21 cellular contexts compared by ENCODE assay signal in the genomic region with DNA sequence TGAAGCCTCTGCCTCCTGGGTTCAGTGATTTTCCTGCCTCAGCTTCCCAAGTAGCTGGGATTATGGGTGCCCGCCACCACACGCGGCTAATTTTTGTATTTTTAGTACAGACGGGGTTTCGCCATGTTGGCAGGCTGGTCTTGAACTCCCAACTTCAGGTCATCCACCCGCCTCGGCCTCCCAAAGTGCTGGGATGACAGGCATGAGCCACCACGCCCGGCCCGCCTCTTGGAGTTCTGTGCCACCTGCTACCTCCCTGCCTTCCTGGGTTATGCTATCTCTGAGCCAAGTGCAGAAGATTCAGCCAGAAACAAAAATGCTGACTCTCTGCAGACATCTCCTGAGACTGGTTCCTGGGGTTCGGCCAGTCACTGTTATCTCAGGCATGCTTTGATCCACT. TPM values are rescaled to one million over a fixed set of nuclear protein-coding genes. Genes with fewer than 3 reads are reported as not detected.
DNase-seq lines count a peak whose midpoint lies in the region; ATAC-seq and TF ChIP-seq lines count a peak whose summit lies in the region.
"Had no signal": no experiment of that assay in that cellular context is flagged by ENCODE, and none has a peak within 500 bp of the region (broad histone marks: within the 10 kb centered on the region; RNA-seq: fewer than 3 reads in every experiment).

No MANE protein-coding gene starts in this region.

- H3K4me1 Mint-ChIP-seq in activated naive CD4-positive, alpha-beta T cell treated with anti-CD3 and anti-CD28 coated beads, Interleukin-2, amount 10 ng/mL, durations not matched to agents 7 days and 5 days: peaks cover 9% of the 10 kb centered on the region

- H3K36me3 ChIP-seq in esophagus squamous epithelium (no peaks in the 10 kb centered on the region), rectal smooth muscle tissue (ENCODE audit: control insufficient read depth, insufficient read depth, low read length) (no peaks in the 10 kb centered on the region), vagina (no peaks in the 10 kb centered on the region)

- WGBS in right cardiac atrium: 89% methylated on average over 11 of the region's 11 CpGs
- 86 to 91% methylated on average over 8 to 11 of the region's 11 CpGs for WGBS in esophagus squamous epithelium, 2 donors

- TF ChIP-seq POLR2A in esophagus squamous epithelium (IDR thresholded peaks at IDR 0.05) (no peak), vagina (IDR thresholded peaks at IDR 0.05) (no peak)

- no peaks in the 10 kb centered on the region for H3K9me3 Mint-ChIP-seq in activated naive CD4-positive, alpha-beta T cell treated with anti-CD3 and anti-CD28 coated beads, Interleukin-2, amount 10 ng/mL, durations not matched to agents 7 days and 5 days
- H3K9me3 Mint-ChIP-seq: CD8-positive, alpha-beta memory T cell; GM23338 had no signal

- intact Hi-C loops in right cardiac atrium (cut with DNase I) (no loop called here), Right ventricle myocardium superior (cut with DNase I) (loop anchor here (5.0 kb wide), 1 partner anchor 71 kb away; the partner anchor contains the start of gene POP5), esophagus squamous epithelium (cut with DNase I) (no loop called here), vagina (cut with DNase I) (no loop called here)

- H3K27me3 Mint-ChIP-seq in activated naive CD4-positive, alpha-beta T cell treated with anti-CD3 and anti-CD28 coated beads, Interleukin-2, amount 10 ng/mL, durations not matched to agents 7 days and 5 days: peaks cover 59% of the 10 kb centered on the region

- no peak for DNase-seq in right cardiac atrium
- no peak for DNase-seq in Right ventricle myocardium superior
- DNase-seq in esophagus squamous epithelium (lab: John Stamatoyannopoulos, UW): no peak
- no peak for DNase-seq in vagina (ENCODE audit: extremely low spot score in 2 of 2)
- DNase-seq in activated naive CD4-positive, alpha-beta T cell treated with anti-CD3 and anti-CD28 coated beads, Interleukin-2, amount 10 ng/mL, durations not matched to agents 7 days and 5 days: no peak
- DNase-seq in ureter (ENCODE audit: low spot score): no peak
- DNase-seq: CD8-positive, alpha-beta memory T cell; DMS79; Karpas-422; NCI-H1417 treated with DMSO at 0.1 percent for 48 hours; NCI-H1930; NCI-H345; NCI-H526 had no signal

- TF ChIP-seq CTCF in esophagus squamous epithelium (IDR thresholded peaks at IDR 0.05): no peak
- no peak for TF ChIP-seq CTCF in vagina (IDR thresholded peaks at IDR 0.05)

- no peak for ATAC-seq in right cardiac atrium
- ATAC-seq in Right ventricle myocardium superior (ENCODE audit: poor library complexity): no peak
- ATAC-seq in activated CD4-positive, CD25-positive, alpha-beta regulatory T cell treated with anti-CD3 and anti-CD28 coated beads, Interleukin-2, amount 50 U/mL, for 24 hours: no peak
- ATAC-seq: A549, GM23338, HCT116 had no signal

- H3K36me3 Mint-ChIP-seq in activated naive CD4-positive, alpha-beta T cell treated with anti-CD3 and anti-CD28 coated beads, Interleukin-2, amount 10 ng/mL, durations not matched to agents 7 days and 5 days: no peaks in the 10 kb centered on the region
- H3K36me3 Mint-ChIP-seq: CD8-positive, alpha-beta memory T cell had no signal

- H3K4me1 ChIP-seq in right cardiac atrium (ENCODE audit: control insufficient read depth, insufficient read depth, low read length) (peaks cover 12% of the 10 kb centered on the region), esophagus squamous epithelium (peaks cover 6 to 33% (median 9%) of the 10 kb centered on the region in 3 donors), rectal smooth muscle tissue (ENCODE audit: control insufficient read depth, insufficient read depth, low read length) (peaks cover 11% of the 10 kb centered on the region), vagina (peaks cover 18% of the 10 kb centered on the region)

- H3K9me3 ChIP-seq in right cardiac atrium (ENCODE audit: control insufficient read depth, low read length) (no peaks in the 10 kb centered on the region), esophagus squamous epithelium (no peaks in the 10 kb centered on the region), vagina (no peaks in the 10 kb centered on the region)
- H3K9me3 ChIP-seq: A549 had no signal

- no peaks in the 10 kb centered on the region for H3K27me3 ChIP-seq in right cardiac atrium (ENCODE audit: control insufficient read depth, insufficient read depth)
- H3K27me3 ChIP-seq in esophagus squamous epithelium: peaks cover 0 to 33% (median 2%) of the 10 kb centered on the region in 4 donors
- H3K27me3 ChIP-seq in rectal smooth muscle tissue (ENCODE audit: control insufficient read depth, insufficient read depth, low read length): peaks cover 2% of the 10 kb centered on the region
- H3K27me3 ChIP-seq in vagina: no peaks in the 10 kb centered on the region

- H3K4me3 Mint-ChIP-seq in activated naive CD4-positive, alpha-beta T cell treated with anti-CD3 and anti-CD28 coated beads, Interleukin-2, amount 10 ng/mL, durations not matched to agents 7 days and 5 days: no peak overlapping the region
- H3K4me3 Mint-ChIP-seq: CD8-positive, alpha-beta memory T cell; GM23338; IgD-negative memory B cell had no signal

- H3K27ac ChIP-seq in right cardiac atrium (ENCODE audit: low read length): peak overlapping the region; percentile 82
- H3K27ac ChIP-seq in esophagus squamous epithelium: peak overlapping the region; percentile 51 to 85 (median 71)
- H3K27ac ChIP-seq in rectal smooth muscle tissue (ENCODE audit: low read depth, low read length): peak overlapping the region; percentile 75
- peak overlapping the region; percentile 53 for H3K27ac ChIP-seq in vagina
- H3K27ac ChIP-seq: A549 had no signal

- no peak overlapping the region for H3K27ac Mint-ChIP-seq in activated naive CD4-positive, alpha-beta T cell treated with anti-CD3 and anti-CD28 coated beads, Interleukin-2, amount 10 ng/mL, durations not matched to agents 7 days and 5 days

- CTCF ChIA-PET in activated naive CD4-positive, alpha-beta T cell treated with anti-CD3 and anti-CD28 coated beads, Interleukin-2, amount 10 ng/mL, durations not matched to agents 7 days and 5 days (lab: Charles Lee): interaction anchor here (0.6 to 0.7 kb wide), 2 partner anchors 55 to 182 kb away, joined by 3 read pairs; no protein-coding TSS in a partner anchor

- H3K4me3 ChIP-seq in right cardiac atrium (ENCODE audit: low read length): no peak overlapping the region
- no peak overlapping the region for H3K4me3 ChIP-seq in esophagus squamous epithelium
- H3K4me3 ChIP-seq in rectal smooth muscle tissue (ENCODE audit: low read length): no peak overlapping the region
- no peak overlapping the region for H3K4me3 ChIP-seq in vagina
- H3K4me3 ChIP-seq: A549, GM23338 had no signal

- no peak overlapping the region for H3K9ac ChIP-seq in rectal smooth muscle tissue (ENCODE audit: low read length)

RNA-seq across cellular contexts. Expression of gene CABP1, which starts 13.2 kb away (rescaled TPM):
- total RNA-seq in right cardiac atrium (1 to 10 TPM in 3 of 4 donors, under 1 TPM in 1; 0.89 to 4.0 (median 2.0) TPM), Right ventricle myocardium superior (6.5 TPM), esophagus squamous epithelium (1 to 10 TPM in 2 of 4 donors, under 1 TPM in 2; 0.19 to 2.4 (median 1.3) TPM), vagina (0.49 TPM), ureter (5.9 TPM)
- polyA plus RNA-seq in right cardiac atrium: 3.0 TPM
- total RNA-seq: MCF 10A had no signal
- polyA plus RNA-seq: BJ; CD8-positive, alpha-beta memory T cell; IgD-negative memory B cell had no signal

RNA-seq across cellular contexts. Expression of gene MLEC, which starts 33.3 kb away (rescaled TPM):
- total RNA-seq in right cardiac atrium: 100 to 1,000 TPM; 157 to 257 (median 193) TPM
- 93.6 TPM for polyA plus RNA-seq in right cardiac atrium
- total RNA-seq in Right ventricle myocardium superior: 125 TPM
- total RNA-seq in esophagus squamous epithelium: 10 to 100 TPM; 20.7 to 48.9 (median 34.3) TPM
- total RNA-seq in vagina: 33.1 TPM
- 150 TPM for total RNA-seq in ureter

RNA-seq across cellular contexts. Expression of gene UNC119B, which starts 56.6 kb away (rescaled TPM):
- total RNA-seq in right cardiac atrium (10 to 100 TPM; 15.7 to 17.8 (median 16.7) TPM), Right ventricle myocardium superior (13.4 TPM), esophagus squamous epithelium (10 to 100 TPM in 3 of 4 donors, 1 to 10 TPM in 1; 6.4 to 23.3 (median 12.4) TPM), vagina (16.0 TPM), ureter (28.4 TPM)
- 7.0 TPM for polyA plus RNA-seq in right cardiac atrium
